Comparison of ENCODE assay signal across 13 cellular contexts in the genomic region with DNA sequence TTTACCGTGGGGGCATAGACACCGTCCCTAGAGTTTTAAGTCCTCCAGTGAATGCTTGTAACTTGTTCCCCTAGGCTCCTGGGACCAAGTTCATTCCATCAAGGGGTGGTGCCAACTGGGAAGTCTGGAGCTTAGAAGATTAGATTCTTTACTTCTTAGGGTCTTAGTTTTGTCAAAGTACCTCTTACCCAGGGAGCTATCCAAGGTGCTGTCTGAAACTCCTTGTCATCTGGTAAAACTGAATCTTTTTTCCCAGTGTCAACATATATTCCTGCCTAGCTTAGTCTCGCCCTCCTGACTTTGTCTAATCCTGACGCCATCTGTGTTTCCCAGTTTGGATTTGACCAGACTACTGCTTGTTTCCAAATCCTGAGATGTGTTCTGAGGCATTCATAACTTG. TPM values are rescaled to one million over a fixed set of nuclear protein-coding genes. Genes with fewer than 3 reads are reported as not detected.
DNase-seq lines count a peak whose midpoint lies in the region; ATAC-seq and FAIRE-seq lines count a peak whose summit lies in the region.
"Had no signal": no experiment of that assay in that cellular context is flagged by ENCODE, and none has a peak within 500 bp of the region (broad histone marks: within the 10 kb centered on the region; RNA-seq: fewer than 3 reads in every experiment).

No MANE protein-coding gene starts in this region.

- DNase-seq in COLO829 (ENCODE audit: low spot score): peak; percentile 34
- peak; percentile 37 for DNase-seq in LHCN-M2 (ENCODE audit: low read depth)
- DNase-seq in astrocyte of the hippocampus (ENCODE audit: low read depth, low spot score): peak; percentile 67
- DNase-seq in kidney tubule cell (ENCODE audit: low spot score): peak; percentile 17
- no peak for DNase-seq in small intestine
- no peak for DNase-seq in NCI-H1930 (lab: John Stamatoyannopoulos, UW)
- DNase-seq in activated naive CD4-positive, alpha-beta T cell treated with anti-CD3 and anti-CD28 coated beads for 36 hours: no peak
- DNase-seq: activated gamma-delta T cell, C1 segment of cervical spinal cord, heart left ventricle, NCI-H69 had no signal

- H3K4me3 ChIP-seq in small intestine (ENCODE audit: low read depth in 1 of 2, low read length in 2 of 2): no peak overlapping the region
- H3K4me3 ChIP-seq: heart left ventricle, right atrium auricular region had no signal

- H3K36me3 ChIP-seq in small intestine (ENCODE audit: control insufficient read depth in 2 of 2, insufficient read depth in 2 of 2, low read length in 2 of 2): no peaks in the 10 kb centered on the region
- H3K36me3 ChIP-seq: heart left ventricle, right atrium auricular region had no signal

- H3K4me1 Mint-ChIP-seq in activated naive CD4-positive, alpha-beta T cell treated with anti-CD3 and anti-CD28 coated beads for 36 hours (ENCODE audit: low read depth): no peaks in the 10 kb centered on the region

- H3K36me3 Mint-ChIP-seq in activated naive CD4-positive, alpha-beta T cell treated with anti-CD3 and anti-CD28 coated beads for 36 hours (ENCODE audit: low read depth): no peaks in the 10 kb centered on the region

- H3K9me3 ChIP-seq in small intestine (ENCODE audit: control insufficient read depth, low read depth): no peaks in the 10 kb centered on the region
- H3K9me3 ChIP-seq: heart left ventricle, right atrium auricular region had no signal

- WGBS in small intestine, 3 donors: 64 to 75% (median 65%) methylated on average over 4 of the region's 4 CpGs

- H3K27me3 ChIP-seq in small intestine (ENCODE audit: control insufficient read depth in 2 of 2, insufficient read depth in 2 of 2, low read length in 2 of 2): no peaks in the 10 kb centered on the region
- H3K27me3 ChIP-seq: heart left ventricle, right atrium auricular region had no signal

- H3K27me3 Mint-ChIP-seq in activated naive CD4-positive, alpha-beta T cell treated with anti-CD3 and anti-CD28 coated beads for 36 hours (ENCODE audit: low read depth): peaks cover 14% of the 10 kb centered on the region

- CTCF ChIA-PET in activated naive CD4-positive, alpha-beta T cell treated with anti-CD3 and anti-CD28 coated beads for 36 hours (lab: Charles Lee): interaction anchor here (1.0 kb wide), 1 partner anchor 113 kb away, joined by 3 read pairs; no protein-coding TSS in a partner anchor

- FAIRE-seq in small intestine (lab: Jason Lieb, UNC): no peak

- no peak overlapping the region for H3K27ac Mint-ChIP-seq in activated naive CD4-positive, alpha-beta T cell treated with anti-CD3 and anti-CD28 coated beads for 36 hours

- H3K4me3 Mint-ChIP-seq in activated naive CD4-positive, alpha-beta T cell treated with anti-CD3 and anti-CD28 coated beads for 36 hours: no peak overlapping the region

- no peak for ATAC-seq in HG02798 (IDR thresholded peaks at IDR 0.05; ENCODE audit: poor library complexity, unreplicated experiment)
- ATAC-seq: heart left ventricle had no signal

- H3K4me1 ChIP-seq in small intestine (ENCODE audit: control insufficient read depth in 2 of 2, insufficient read depth in 1 of 2, low read depth in 1 of 2, low read length in 1 of 2): no peaks in the 10 kb centered on the region

- H3K9me3 Mint-ChIP-seq in activated naive CD4-positive, alpha-beta T cell treated with anti-CD3 and anti-CD28 coated beads for 36 hours: no peaks in the 10 kb centered on the region

- no peak overlapping the region for H3K27ac ChIP-seq in small intestine (ENCODE audit: low read depth in 1 of 2, low read length in 1 of 2)
- H3K27ac ChIP-seq: right atrium auricular region had no signal

- intact Hi-C loops in activated naive CD4-positive, alpha-beta T cell treated with anti-CD3 and anti-CD28 coated beads for 36 hours (cut with micrococcal nuclease): no loop called here

RNA-seq across cellular contexts. Expression of gene MAMDC2, which starts 41.6 kb away (rescaled TPM):
- 42.1 and 53.2 TPM in 2 replicates for total RNA-seq in LHCN-M2 (2014; rRNA removed)
- 19.7 TPM for polyA plus RNA-seq in LHCN-M2 (2012)
- 10 to 100 TPM in 1 of 3 donors, 1 to 10 TPM in 1, not detected in 1; 1.1 to 13.0 TPM for polyA plus RNA-seq in small intestine
- not detected for total RNA-seq in activated naive CD4-positive, alpha-beta T cell treated with anti-CD3 and anti-CD28 coated beads for 36 hours

Comparison
In these comparisons a context has a peak if more than half of its experiments do, and no peak if none do; other contexts are left out.
1. DNase-seq: peak in COLO829 (single experiment), LHCN-M2 (single experiment), astrocyte of the hippocampus (single experiment) and kidney tubule cell (single experiment); none in small intestine (single experiment), NCI-H1930 (0 of 2) and activated naive CD4-positive, alpha-beta T cell treated with anti-CD3 and anti-CD28 coated beads for 36 hours (single experiment).
2. RNA of gene MAMDC2, which starts 41.6 kb away (total RNA-seq): 42.1 to 53.2 TPM in LHCN-M2; not detected in activated naive CD4-positive, alpha-beta T cell treated with anti-CD3 and anti-CD28 coated beads for 36 hours; every median in the first group is over 10 times any median in the second.